In genomic region chr5:166948679-166949078, GRCh38 we compare ENCODE assay signal across 29 cellular contexts. TPM values are rescaled to one million over a fixed set of nuclear protein-coding genes. Genes with fewer than 3 reads are reported as not detected.
"Had no signal": no experiment of that assay in that cellular context is flagged by ENCODE, and none has a peak within 500 bp of the region (broad histone marks: within the 10 kb centered on the region; RNA-seq: fewer than 3 reads in every experiment).

No MANE protein-coding gene starts in this region.

- H3K4me2 ChIP-seq: neural progenitor cell, smooth muscle cell had no signal

- H3K4me3 ChIP-seq: neural progenitor cell, ovary, psoas muscle, skin epidermis, smooth muscle cell, spleen, stomach, thoracic aorta, thyroid gland, tibial nerve, upper lobe of left lung, vagina had no signal

- FAIRE-seq: urothelium cell line had no signal

- H3K27ac ChIP-seq: neural progenitor cell, ovary, parathyroid adenoma, psoas muscle, skin epidermis, spleen, stomach, thoracic aorta, thyroid gland, tibial nerve, upper lobe of left lung, vagina had no signal

- H3K4me1 ChIP-seq: parathyroid adenoma, psoas muscle, spleen, thyroid gland, tibial nerve, upper lobe of left lung, vagina had no signal

- DNase-seq: naive B cell; naive thymus-derived CD8-positive, alpha-beta T cell; occipital lobe; ovary; posterior cingulate gyrus; psoas muscle; right cardiac atrium; spleen; stimulated activated CD4-positive, alpha-beta T cell treated with anti-CD3 and anti-CD28 coated beads, Interleukin-12 subunit alpha, Interleukin-12 subunit beta, amount 100 ng/mL, for 4 hours; stimulated activated CD4-positive, alpha-beta T cell treated with anti-CD3 and anti-CD28 coated beads, Interleukin-1b, Interleukin-23, amount 100 ng/mL, for 48 hours; stimulated activated CD4-positive, alpha-beta T cell treated with anti-CD3 and anti-CD28 coated beads, Interleukin-4, amount 100 ng/mL, for 1 hour; stimulated activated CD4-positive, alpha-beta T cell treated with anti-CD3 and anti-CD28 coated beads, Interleukin-4, amount 100 ng/mL, for 4 hours; stimulated activated CD8-positive, alpha-beta memory T cell treated with anti-CD3 and anti-CD28 coated beads, Interleukin-4, amount 100 ng/mL, for 48 hours; stimulated activated naive B cell treated with anti-CD40 and anti-IgM and Interleukin-4, amounts not matched to agents 10 μg/mL and 1 μg/mL and 100 μg/mL, for 72 hours; stimulated activated naive CD4-positive, alpha-beta T cell treated with Interleukin-2 at 50 U/mL for 16 hours; stomach; thyroid gland; trophoblast cell; upper lobe of left lung had no signal

- H3K9me3 ChIP-seq: ovary, psoas muscle, thoracic aorta, thyroid gland, tibial nerve, vagina had no signal

- H3K36me3 ChIP-seq: ovary, spleen, stomach, thoracic aorta, thyroid gland, tibial nerve, upper lobe of left lung, vagina had no signal

- ATAC-seq: naive thymus-derived CD8-positive, alpha-beta T cell; natural killer cell treated with Interleukin-12 subunit alpha and Interleukin-12 subunit beta and Interleukin-15 and Interleukin-18, amount 100 ng/mL, for 72 hours; psoas muscle; right cardiac atrium; sciatic nerve; stimulated activated naive B cell treated with anti-CD40 and anti-IgM and Interleukin-4, amounts not matched to agents 10 μg/mL and 1 μg/mL and 100 μg/mL, for 72 hours had no signal

- H3K79me2 ChIP-seq: parathyroid adenoma had no signal

- H3K9ac ChIP-seq: neural progenitor cell, parathyroid adenoma had no signal

- H2AFZ ChIP-seq: neural progenitor cell, parathyroid adenoma had no signal

- H3K27me3 ChIP-seq: neural progenitor cell, ovary, spleen, stomach, thyroid gland, tibial nerve, upper lobe of left lung, vagina had no signal

RNA-seq across cellular contexts. Expression of gene TENM2, which starts 30.1 kb away (rescaled TPM):
- total RNA-seq: naive thymus-derived CD8-positive, alpha-beta T cell; natural killer cell treated with Interleukin-12 subunit alpha and Interleukin-12 subunit beta and Interleukin-15 and Interleukin-18, amount 100 ng/mL, for 72 hours had no signal
- polyA plus RNA-seq: naive thymus-derived CD8-positive, alpha-beta T cell had no signal
